Comparison of ENCODE assay signal across 1 cellular context in genomic region chr12:31659087-31659942, GRCh38.
TF ChIP-seq lines count a peak whose summit lies in the region.

A gene with protein sequence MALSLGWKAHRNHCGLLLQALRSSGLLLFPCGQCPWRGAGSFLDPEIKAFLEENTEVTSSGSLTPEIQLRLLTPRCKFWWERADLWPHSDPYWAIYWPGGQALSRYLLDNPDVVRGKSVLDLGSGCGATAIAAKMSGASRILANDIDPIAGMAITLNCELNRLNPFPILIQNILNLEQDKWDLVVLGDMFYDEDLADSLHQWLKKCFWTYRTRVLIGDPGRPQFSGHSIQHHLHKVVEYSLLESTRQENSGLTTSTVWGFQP (plus strand): TSS chr12:31659688. CDS start chr12:31661954, 2,266 bp downstream.

TF ChIP-seq in HepG2, 621 proteins besides CTCF, POLR2A, EP300 and RAD21 (continued from another document and continues in another):
- TF ChIP-seq, protein P1, sequence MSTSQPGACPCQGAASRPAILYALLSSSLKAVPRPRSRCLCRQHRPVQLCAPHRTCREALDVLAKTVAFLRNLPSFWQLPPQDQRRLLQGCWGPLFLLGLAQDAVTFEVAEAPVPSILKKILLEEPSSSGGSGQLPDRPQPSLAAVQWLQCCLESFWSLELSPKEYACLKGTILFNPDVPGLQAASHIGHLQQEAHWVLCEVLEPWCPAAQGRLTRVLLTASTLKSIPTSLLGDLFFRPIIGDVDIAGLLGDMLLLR (CRISPR knock-in tag; IDR thresholded peaks at IDR 0.05) = peak; percentile 89
- TF ChIP-seq SP4 (CRISPR knock-in tag; IDR thresholded peaks at IDR 0.05) = peak; percentile 88
- TF ChIP-seq ZNF749 (CRISPR knock-in tag; IDR thresholded peaks at IDR 0.05; ENCODE audit: borderline replicate concordance) = peak; percentile 53; the same call in 1 of the 2 replicates
- no peak for TF ChIP-seq SP1 (IDR thresholded peaks at IDR 0.05)
- peak; percentile 94 for TF ChIP-seq SP1 (CRISPR knock-in tag; IDR thresholded peaks at IDR 0.05)
- TF ChIP-seq KMT2B (CRISPR knock-in tag; IDR thresholded peaks at IDR 0.05) = peak; percentile 67
- no peak for TF ChIP-seq ZNF616 (CRISPR knock-in tag; IDR thresholded peaks at IDR 0.05; ENCODE audit: low read depth)
- TF ChIP-seq DPF2 (CRISPR knock-in tag; IDR thresholded peaks at IDR 0.05; ENCODE audit: borderline replicate concordance, low read depth) = no peak
- peak; percentile 86 for TF ChIP-seq ETV5 (CRISPR knock-in tag; IDR thresholded peaks at IDR 0.05; ENCODE audit: borderline replicate concordance)
- TF ChIP-seq ZNF329 (CRISPR knock-in tag; IDR thresholded peaks at IDR 0.05; ENCODE audit: low read depth) = peak; percentile 68; the same call in 1 of the 2 replicates
- TF ChIP-seq, protein P2, sequence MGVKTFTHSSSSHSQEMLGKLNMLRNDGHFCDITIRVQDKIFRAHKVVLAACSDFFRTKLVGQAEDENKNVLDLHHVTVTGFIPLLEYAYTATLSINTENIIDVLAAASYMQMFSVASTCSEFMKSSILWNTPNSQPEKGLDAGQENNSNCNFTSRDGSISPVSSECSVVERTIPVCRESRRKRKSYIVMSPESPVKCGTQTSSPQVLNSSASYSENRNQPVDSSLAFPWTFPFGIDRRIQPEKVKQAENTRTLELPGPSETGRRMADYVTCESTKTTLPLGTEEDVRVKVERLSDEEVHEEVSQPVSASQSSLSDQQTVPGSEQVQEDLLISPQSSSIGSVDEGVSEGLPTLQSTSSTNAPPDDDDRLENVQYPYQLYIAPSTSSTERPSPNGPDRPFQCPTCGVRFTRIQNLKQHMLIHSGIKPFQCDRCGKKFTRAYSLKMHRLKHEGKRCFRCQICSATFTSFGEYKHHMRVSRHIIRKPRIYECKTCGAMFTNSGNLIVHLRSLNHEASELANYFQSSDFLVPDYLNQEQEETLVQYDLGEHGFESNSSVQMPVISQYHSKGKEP (CRISPR knock-in tag; IDR thresholded peaks at IDR 0.05) = no peak
- peak; percentile 67; the same call in 1 of the 2 replicates for TF ChIP-seq ZBTB25 (CRISPR knock-in tag; IDR thresholded peaks at IDR 0.05)
- peak; percentile 34; the same call in 1 of the 2 replicates for TF ChIP-seq FOXO1 (CRISPR knock-in tag; IDR thresholded peaks at IDR 0.05)
- TF ChIP-seq, protein P3, sequence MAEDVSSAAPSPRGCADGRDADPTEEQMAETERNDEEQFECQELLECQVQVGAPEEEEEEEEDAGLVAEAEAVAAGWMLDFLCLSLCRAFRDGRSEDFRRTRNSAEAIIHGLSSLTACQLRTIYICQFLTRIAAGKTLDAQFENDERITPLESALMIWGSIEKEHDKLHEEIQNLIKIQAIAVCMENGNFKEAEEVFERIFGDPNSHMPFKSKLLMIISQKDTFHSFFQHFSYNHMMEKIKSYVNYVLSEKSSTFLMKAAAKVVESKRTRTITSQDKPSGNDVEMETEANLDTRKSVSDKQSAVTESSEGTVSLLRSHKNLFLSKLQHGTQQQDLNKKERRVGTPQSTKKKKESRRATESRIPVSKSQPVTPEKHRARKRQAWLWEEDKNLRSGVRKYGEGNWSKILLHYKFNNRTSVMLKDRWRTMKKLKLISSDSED (CRISPR knock-in tag; IDR thresholded peaks at IDR 0.05) = no peak
- TF ChIP-seq ZNF510 (CRISPR knock-in tag; IDR thresholded peaks at IDR 0.05; ENCODE audit: low read depth) = 0 out of 2 replicates have a peak, but pooled peaks have one; percentile 15
- TF ChIP-seq ZNF792 (CRISPR knock-in tag; IDR thresholded peaks at IDR 0.05) = peak; percentile 72; the same call in 1 of the 2 replicates
- no peak for TF ChIP-seq ZNF747 (CRISPR knock-in tag; IDR thresholded peaks at IDR 0.05; ENCODE audit: borderline replicate concordance)
- peak; percentile 56; the same call in 1 of the 2 replicates for TF ChIP-seq THAP9 (CRISPR knock-in tag; IDR thresholded peaks at IDR 0.05; ENCODE audit: borderline replicate concordance)
- TF ChIP-seq, protein P4, sequence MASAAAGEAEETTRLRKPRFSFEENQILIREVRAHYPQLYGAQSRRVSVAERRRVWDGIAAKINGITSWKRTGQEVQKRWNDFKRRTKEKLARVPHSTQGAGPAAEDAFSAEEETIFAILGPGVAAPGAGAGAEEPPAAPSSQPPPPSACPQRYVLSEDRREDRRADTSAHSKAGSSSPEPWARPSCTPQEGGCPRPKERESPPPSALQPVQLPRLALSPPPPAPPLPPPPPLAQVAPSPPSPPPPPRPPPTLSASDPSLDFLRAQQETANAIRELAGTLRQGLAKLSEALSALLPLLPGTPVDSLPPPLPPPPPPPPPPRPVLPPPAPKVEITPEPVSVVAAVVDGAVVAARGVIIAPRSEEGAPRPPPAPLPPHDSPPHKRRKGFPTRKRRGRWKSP (CRISPR knock-in tag; IDR thresholded peaks at IDR 0.05) = peak; percentile 37; the same call in 1 of the 2 replicates
- TF ChIP-seq ZNF782 (CRISPR knock-in tag; IDR thresholded peaks at IDR 0.05; ENCODE audit: borderline replicate concordance) = no peak; the same call in 1 of the 2 replicates
- TF ChIP-seq RBM39 (IDR thresholded peaks at IDR 0.05; ENCODE audit: low read depth, low read length, poor library complexity, severe bottlenecking) = peak; percentile 64
- 0 out of 2 replicates have a peak, but pooled peaks have one; percentile 19 for TF ChIP-seq ZNF777 (CRISPR knock-in tag; IDR thresholded peaks at IDR 0.05)
- TF ChIP-seq ZNF768 (CRISPR knock-in tag; IDR thresholded peaks at IDR 0.05) = 0 out of 2 replicates have a peak, but pooled peaks have one; percentile 22
- TF ChIP-seq ZBTB7B (CRISPR knock-in tag; IDR thresholded peaks at IDR 0.05) = peak; percentile 59
- TF ChIP-seq ELF4 (CRISPR knock-in tag; IDR thresholded peaks at IDR 0.05; ENCODE audit: borderline replicate concordance) = peak; percentile 61; the same call in 1 of the 2 replicates
- peak; percentile 73 for TF ChIP-seq SP5 (CRISPR knock-in tag; IDR thresholded peaks at IDR 0.05; ENCODE audit: borderline replicate concordance, low read depth)
- peak; percentile 42 to 69; a peak in 2 of 4 replicates for TF ChIP-seq HMGXB4 (CRISPR knock-in tag; IDR thresholded peaks at IDR 0.05; ENCODE audit: borderline replicate concordance in 1 of 2, low read depth in 1 of 2)
- peak; percentile 47; the same call in 1 of the 2 replicates for TF ChIP-seq ZNF264 (CRISPR knock-in tag; IDR thresholded peaks at IDR 0.05)
- TF ChIP-seq HNF4A (CRISPR knock-in tag; IDR thresholded peaks at IDR 0.05) = 0 out of 2 replicates have a peak, but pooled peaks have one; percentile 2
- TF ChIP-seq CAMTA2 (CRISPR knock-in tag; IDR thresholded peaks at IDR 0.05; ENCODE audit: borderline replicate concordance) = peak; percentile 52; the same call in 1 of the 2 replicates
- TF ChIP-seq AHDC1 (CRISPR knock-in tag; IDR thresholded peaks at IDR 0.05; ENCODE audit: borderline replicate concordance) = 0 out of 2 replicates have a peak, but pooled peaks have one; percentile 57
- TF ChIP-seq ZBTB37 (CRISPR knock-in tag; IDR thresholded peaks at IDR 0.05) = peak; percentile 79
- TF ChIP-seq GATAD1 (CRISPR knock-in tag; IDR thresholded peaks at IDR 0.05) = peak; percentile 76
